ENCODE assay signal across 17 cellular contexts in genomic region chr3:95418251-95418650, GRCh38.
DNase-seq lines count a peak whose midpoint lies in the region; ATAC-seq and TF ChIP-seq lines count a peak whose summit lies in the region.
"Had no signal": no experiment of that assay in that cellular context is flagged by ENCODE, and none has a peak within 500 bp of the region (broad histone marks: within the 10 kb centered on the region; RNA-seq: fewer than 3 reads in every experiment).

No MANE protein-coding gene starts in this region.

- in situ Hi-C loops in G401 (cut with HindIII; ENCODE audit: low sequenced_read_pairs): no loop called here

- no peaks in the 10 kb centered on the region for H3K36me3 ChIP-seq in naive thymus-derived CD4-positive, alpha-beta T cell (ENCODE audit: control insufficient read depth in 2 of 3, insufficient read depth in 3 of 3, low read length in 3 of 3)
- no peaks in the 10 kb centered on the region for H3K36me3 ChIP-seq in esophagus squamous epithelium
- H3K36me3 ChIP-seq: BE2C, HAP-1 had no signal

- H3K4me1 ChIP-seq in naive thymus-derived CD4-positive, alpha-beta T cell (ENCODE audit: control insufficient read depth in 2 of 2, insufficient read depth in 2 of 2, low read length in 2 of 2): no peaks in the 10 kb centered on the region
- no peaks in the 10 kb centered on the region for H3K4me1 ChIP-seq in esophagus squamous epithelium
- H3K4me1 ChIP-seq: BE2C, HAP-1 had no signal

- H3K27ac Mint-ChIP-seq in chondrocyte (ENCODE audit: unreplicated experiment): no peak overlapping the region
- no peak overlapping the region for H3K27ac Mint-ChIP-seq in naive thymus-derived CD4-positive, alpha-beta T cell
- H3K27ac Mint-ChIP-seq in stimulated activated memory B cell treated with anti-CD40 and anti-IgM and Interleukin-4, amounts not matched to agents 10 μg/mL and 1 μg/mL and 100 μg/mL, for 72 hours: no peak overlapping the region
- H3K27ac Mint-ChIP-seq: CD4-positive, CD25-positive, alpha-beta regulatory T cell; CD8-positive, alpha-beta memory T cell had no signal

- POLR2A ChIA-PET in naive thymus-derived CD4-positive, alpha-beta T cell (lab: Charles Lee): no interaction called here

- DNase-seq in chondrocyte (ENCODE audit: low spot score) (peak; percentile 66), G401 (ENCODE audit: low spot score) (no peak), esophagus squamous epithelium (lab: John Stamatoyannopoulos, UW) (no peak), DMS153 treated with DMSO at 0.1 percent for 48 hours (lab: John Stamatoyannopoulos, UW; ENCODE audit: unreplicated experiment) (no peak)
- peak in 1 of 9 donors; percentile 0 for DNase-seq in naive thymus-derived CD4-positive, alpha-beta T cell
- DNase-seq: ACHN; BE2C; C1 segment of cervical spinal cord; CD4-positive, CD25-positive, alpha-beta regulatory T cell; CD8-positive, alpha-beta memory T cell; COR-L47; DMS 273 treated with DMSO at 0.1 percent for 48 hours; GDM1; GM23248 had no signal

- 76 to 78% methylated on average over 4 of the region's 6 CpGs for WGBS in esophagus squamous epithelium, 2 donors

- TF ChIP-seq CTCF in chondrocyte (IDR thresholded peaks at IDR 0.05): no peak
- TF ChIP-seq CTCF in esophagus squamous epithelium (IDR thresholded peaks at IDR 0.05): no peak

- H3K4me3 Mint-ChIP-seq in chondrocyte (ENCODE audit: unreplicated experiment): no peak overlapping the region
- no peak overlapping the region for H3K4me3 Mint-ChIP-seq in naive thymus-derived CD4-positive, alpha-beta T cell
- H3K4me3 Mint-ChIP-seq in stimulated activated memory B cell treated with anti-CD40 and anti-IgM and Interleukin-4, amounts not matched to agents 10 μg/mL and 1 μg/mL and 100 μg/mL, for 72 hours: no peak overlapping the region
- H3K4me3 Mint-ChIP-seq: CD4-positive, CD25-positive, alpha-beta regulatory T cell; CD8-positive, alpha-beta memory T cell had no signal

- ATAC-seq in naive thymus-derived CD4-positive, alpha-beta T cell: peak; percentile 26
- ATAC-seq in stimulated activated memory B cell treated with anti-CD40 and anti-IgM and Interleukin-4, amounts not matched to agents 10 μg/mL and 1 μg/mL and 100 μg/mL, for 72 hours: peak; percentile 24

- CTCF ChIA-PET in naive thymus-derived CD4-positive, alpha-beta T cell (lab: Charles Lee): no interaction called here

- no peak overlapping the region for H3K4me3 ChIP-seq in naive thymus-derived CD4-positive, alpha-beta T cell (ENCODE audit: low read length)
- no peak overlapping the region for H3K4me3 ChIP-seq in esophagus squamous epithelium
- H3K4me3 ChIP-seq: GM23248, HAP-1 had no signal

- no peak for TF ChIP-seq POLR2A in esophagus squamous epithelium (IDR thresholded peaks at IDR 0.05)

- intact Hi-C loops in naive thymus-derived CD4-positive, alpha-beta T cell (cut with micrococcal nuclease): no loop called here
- intact Hi-C loops in esophagus squamous epithelium (cut with DNase I): no loop called here

- no peaks in the 10 kb centered on the region for H3K27me3 ChIP-seq in naive thymus-derived CD4-positive, alpha-beta T cell (ENCODE audit: control insufficient read depth in 2 of 2, insufficient read depth in 2 of 2, low read length in 2 of 2)
- no peaks in the 10 kb centered on the region for H3K27me3 ChIP-seq in esophagus squamous epithelium
- H3K27me3 ChIP-seq: BE2C had no signal

- no peak overlapping the region for H3K27ac ChIP-seq in naive thymus-derived CD4-positive, alpha-beta T cell (ENCODE audit: low read depth, low read length)
- no peak overlapping the region for H3K27ac ChIP-seq in esophagus squamous epithelium
- H3K27ac ChIP-seq: GM23248, HL-60 had no signal

- peaks cover 4% of the 10 kb centered on the region for H3K9me3 Mint-ChIP-seq in chondrocyte (ENCODE audit: low read depth)
- peaks cover 2 to 25% (median 11%) of the 10 kb centered on the region in 11 donors for H3K9me3 Mint-ChIP-seq in naive thymus-derived CD4-positive, alpha-beta T cell
- peaks cover 9% of the 10 kb centered on the region for H3K9me3 Mint-ChIP-seq in stimulated activated memory B cell treated with anti-CD40 and anti-IgM and Interleukin-4, amounts not matched to agents 10 μg/mL and 1 μg/mL and 100 μg/mL, for 72 hours

- H3K4me1 Mint-ChIP-seq in chondrocyte (ENCODE audit: low read depth): peaks cover 3% of the 10 kb centered on the region
- H3K4me1 Mint-ChIP-seq in naive thymus-derived CD4-positive, alpha-beta T cell: no peaks in the 10 kb centered on the region
- H3K4me1 Mint-ChIP-seq in stimulated activated memory B cell treated with anti-CD40 and anti-IgM and Interleukin-4, amounts not matched to agents 10 μg/mL and 1 μg/mL and 100 μg/mL, for 72 hours: no peaks in the 10 kb centered on the region
- H3K4me1 Mint-ChIP-seq: CD4-positive, CD25-positive, alpha-beta regulatory T cell; CD8-positive, alpha-beta memory T cell had no signal

- H3K27me3 Mint-ChIP-seq in chondrocyte (ENCODE audit: low read depth): no peaks in the 10 kb centered on the region
- no peaks in the 10 kb centered on the region for H3K27me3 Mint-ChIP-seq in naive thymus-derived CD4-positive, alpha-beta T cell
- no peaks in the 10 kb centered on the region for H3K27me3 Mint-ChIP-seq in stimulated activated memory B cell treated with anti-CD40 and anti-IgM and Interleukin-4, amounts not matched to agents 10 μg/mL and 1 μg/mL and 100 μg/mL, for 72 hours
- H3K27me3 Mint-ChIP-seq: CD4-positive, CD25-positive, alpha-beta regulatory T cell; CD8-positive, alpha-beta memory T cell had no signal

- H3K36me3 Mint-ChIP-seq in chondrocyte (ENCODE audit: low read depth): no peaks in the 10 kb centered on the region
- no peaks in the 10 kb centered on the region for H3K36me3 Mint-ChIP-seq in naive thymus-derived CD4-positive, alpha-beta T cell
- H3K36me3 Mint-ChIP-seq in stimulated activated memory B cell treated with anti-CD40 and anti-IgM and Interleukin-4, amounts not matched to agents 10 μg/mL and 1 μg/mL and 100 μg/mL, for 72 hours: no peaks in the 10 kb centered on the region
- H3K36me3 Mint-ChIP-seq: CD8-positive, alpha-beta memory T cell had no signal

- H3K9me3 ChIP-seq in naive thymus-derived CD4-positive, alpha-beta T cell (ENCODE audit: control insufficient read depth in 2 of 3, low read length in 3 of 3): no peaks in the 10 kb centered on the region
- H3K9me3 ChIP-seq in esophagus squamous epithelium: no peaks in the 10 kb centered on the region
- H3K9me3 ChIP-seq: BE2C, HAP-1 had no signal
